In the genomic region with DNA sequence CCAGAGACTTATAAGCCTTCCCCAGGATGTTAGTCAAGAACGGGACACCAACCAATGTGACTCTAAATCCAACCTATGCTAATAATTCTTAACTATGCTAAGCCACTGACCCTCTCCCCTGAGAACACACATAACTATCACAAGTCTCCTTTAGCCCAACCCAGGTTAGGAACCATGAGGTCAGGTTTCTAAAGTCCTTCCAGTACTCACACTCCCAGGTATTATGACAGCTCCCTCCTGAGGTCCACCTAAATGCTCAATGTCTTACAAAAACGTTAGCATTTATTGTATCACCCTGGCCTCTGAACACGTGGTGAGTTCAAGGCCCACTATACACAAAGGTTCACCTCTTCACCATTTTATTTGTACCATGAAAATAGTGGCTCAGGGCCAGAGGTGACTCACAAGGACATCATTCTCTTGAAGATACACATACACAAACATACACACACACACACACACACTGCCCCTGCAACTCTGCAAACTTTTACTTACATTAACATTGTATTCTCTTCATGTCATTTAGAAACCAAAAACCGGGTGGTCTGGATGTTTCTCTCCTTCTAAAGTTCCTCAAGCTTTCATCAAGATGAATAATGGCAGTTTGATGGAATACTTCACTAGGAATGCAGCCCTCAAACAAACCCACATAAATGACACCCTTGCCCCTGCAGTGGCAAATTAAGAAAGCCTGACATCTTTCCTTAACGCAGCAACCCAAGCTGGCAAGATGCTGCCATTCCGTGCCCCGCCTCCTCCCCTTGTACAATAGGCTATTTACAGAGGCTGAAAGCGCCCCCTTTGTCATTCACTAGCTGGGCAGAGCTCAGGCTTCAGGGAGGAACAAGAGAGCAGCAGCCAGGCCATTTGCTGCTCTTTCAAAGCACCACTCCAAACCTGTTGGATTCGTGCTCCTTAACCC, we compare ENCODE assay signal across 10 cellular contexts. TPM values are rescaled to one million over a fixed set of nuclear protein-coding genes. Genes with fewer than 3 reads are reported as not detected.
DNase-seq lines count a peak whose midpoint lies in the region; ATAC-seq and TF ChIP-seq lines count a peak whose summit lies in the region.
"Had no signal": no experiment of that assay in that cellular context is flagged by ENCODE, and none has a peak within 500 bp of the region (broad histone marks: within the 10 kb centered on the region; RNA-seq: fewer than 3 reads in every experiment).

No MANE protein-coding gene starts in this region.

- H3K9me3 ChIP-seq in MG63 (no peaks in the 10 kb centered on the region), sigmoid colon (no peaks in the 10 kb centered on the region)
- H3K9me3 ChIP-seq: colonic mucosa had no signal

- 68 to 73% methylated on average over 9 of the region's 9 CpGs for WGBS in sigmoid colon, 2 donors

- H3K27me3 ChIP-seq in MG63 (no peaks in the 10 kb centered on the region), sigmoid colon (no peaks in the 10 kb centered on the region)
- H3K27me3 ChIP-seq: colonic mucosa had no signal

- in situ Hi-C loops in GM13977 (cut with MboI; ENCODE audit: low pct_unique_long_range_greater_than_20kb, low sequenced_read_pairs, unreplicated experiment) = no loop called here

- intact Hi-C loops in MCF 10A (cut with micrococcal nuclease) (no loop called here), sigmoid colon (cut with DNase I) (no loop called here)

- H3K4me3 ChIP-seq in MG63 (no peak overlapping the region), sigmoid colon (no peak overlapping the region)
- H3K4me3 ChIP-seq: colonic mucosa had no signal

- H3K36me3 ChIP-seq in MG63 (no peaks in the 10 kb centered on the region), sigmoid colon (no peaks in the 10 kb centered on the region)
- H3K36me3 ChIP-seq: colonic mucosa had no signal

- POLR2A ChIA-PET in MCF 10A (lab: Yijun Ruan, JAX) = interaction anchor here (0.6 to 1.0 kb wide), 4 partner anchors 13 to 334 kb away, joined by 3 to 6 read pairs (median 4); no protein-coding TSS in a partner anchor

- DNase-seq in A172 (ENCODE audit: low spot score) = peak; percentile 51
- DNase-seq in MG63 = peak; percentile 69
- DNase-seq in MCF 10A (ENCODE audit: unreplicated experiment) = peak; percentile 81
- peak; percentile 46 for DNase-seq in left lobe of liver (ENCODE audit: low spot score)
- no peak for DNase-seq in sigmoid colon
- DNase-seq in GM13977 (ENCODE audit: low spot score) = no peak
- DNase-seq in ureter (ENCODE audit: low spot score) = no peak
- DNase-seq: colonic mucosa, small intestine had no signal

- H3K4me1 Mint-ChIP-seq in MCF 10A (ENCODE audit: insufficient read depth, unreplicated experiment) = peaks cover 73% of the 10 kb centered on the region

- peak overlapping the region in 1 of 4 donors; percentile 12 for H3K27ac ChIP-seq in sigmoid colon
- H3K27ac ChIP-seq: colonic mucosa had no signal

- ATAC-seq in left lobe of liver (no peak), HG03457 (IDR thresholded peaks at IDR 0.05; ENCODE audit: unreplicated experiment) (no peak)

- peak overlapping the region; percentile 7 for H3K4me3 Mint-ChIP-seq in MCF 10A (ENCODE audit: unreplicated experiment)

- no peak for TF ChIP-seq EP300 in sigmoid colon (IDR thresholded peaks at IDR 0.05)

- no peak for TF ChIP-seq POLR2A in sigmoid colon (IDR thresholded peaks at IDR 0.05)

- peaks cover 0 to 50% (median 34%) of the 10 kb centered on the region in 4 donors for H3K4me1 ChIP-seq in sigmoid colon

- no TSS peak for BruUV-seq in MCF 10A (replicated peaks; lab: Mats Ljungman, UMichigan)

- peaks cover 34% of the 10 kb centered on the region for H3K36me3 Mint-ChIP-seq in MCF 10A (ENCODE audit: insufficient read depth, unreplicated experiment)

- TF ChIP-seq CTCF in MCF 10A (IDR thresholded peaks at IDR 0.05; ENCODE audit: unreplicated experiment) (no peak), sigmoid colon (IDR thresholded peaks at IDR 0.05) (no peak), GM13977 (IDR thresholded peaks at IDR 0.05; ENCODE audit: extremely low read depth, insufficient read depth, missing control alignments) (no peak)

- H3K27me3 Mint-ChIP-seq in MCF 10A (ENCODE audit: insufficient read depth, unreplicated experiment) = no peaks in the 10 kb centered on the region

- CTCF ChIA-PET in MCF 10A (lab: Yijun Ruan, JAX) = interaction anchor here (1.2 kb wide), 1 partner anchor 16 kb away, joined by 3 read pairs; no protein-coding TSS in a partner anchor

- H3K27ac Mint-ChIP-seq in MCF 10A (ENCODE audit: low read depth, unreplicated experiment) = peak overlapping the region; percentile 60

- H3K9me3 Mint-ChIP-seq in MCF 10A (ENCODE audit: unreplicated experiment) = no peaks in the 10 kb centered on the region

RNA-seq across cellular contexts. Expression of gene ACSL1, which starts 17.7 kb away (rescaled TPM):
- total RNA-seq in A172 (2014; rRNA removed; shearing (Covaris generic)) = 25.9 and 27.2 TPM in 2 replicates
- 20.5 and 22.2 TPM in 2 replicates for total RNA-seq in MG63 (2014; rRNA removed; shearing (Covaris generic); ENCODE audit: low replicate concordance)
- total RNA-seq in MCF 10A (2022) (99.5 and 105 TPM in 2 replicates), left lobe of liver (818 TPM), sigmoid colon (100 to 1,000 TPM in 2 of 4 donors, 10 to 100 TPM in 2; 37.8 to 118 (median 72.3) TPM), ureter (104 TPM)
- polyA plus RNA-seq in sigmoid colon = 100 to 1,000 TPM in 1 of 3 donors, 10 to 100 TPM in 2; 31.7 to 121 (median 57.1) TPM

Comparison
In these comparisons a context has a peak if more than half of its experiments do, and no peak if none do; other contexts are left out.
1. DNase-seq: peak in A172 (single experiment), MG63 (single experiment), MCF 10A (single experiment) and left lobe of liver (single experiment); none in sigmoid colon (single experiment), GM13977 (single experiment) and ureter (single experiment).